ENCODE assay signal across 2 cellular contexts in the genomic region with DNA sequence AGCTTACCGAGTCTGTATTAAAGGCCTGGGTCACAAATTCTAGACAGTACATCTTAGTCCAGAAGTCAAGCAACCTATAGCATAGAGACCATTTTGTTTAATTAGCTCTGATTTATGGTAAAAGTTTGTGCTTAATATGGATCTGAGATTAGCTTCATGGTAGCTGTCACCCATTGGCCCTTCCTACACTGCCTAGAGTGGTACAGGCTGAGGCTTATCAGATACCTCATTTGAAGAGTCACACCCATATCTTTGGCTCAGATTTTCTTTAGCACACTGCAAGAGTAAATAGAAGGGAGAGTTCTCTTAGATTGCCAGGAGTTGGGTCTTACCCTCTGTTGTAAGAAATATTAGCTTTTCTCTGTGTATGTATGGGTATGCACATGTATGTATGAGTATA.
TF ChIP-seq lines count a peak whose summit lies in the region.

No MANE protein-coding gene starts in this region.

TF ChIP-seq in GM23338, 12 proteins besides CTCF, POLR2A, EP300 and RAD21:
- TF ChIP-seq ZNF331 (CRISPR knock-in tag; IDR thresholded peaks at IDR 0.05; ENCODE audit: low read depth) (no peak), POLR2AphosphoS5 (IDR thresholded peaks at IDR 0.05; ENCODE audit: low read depth) (no peak), EZH2phosphoT487 (IDR thresholded peaks at IDR 0.05; ENCODE audit: unreplicated experiment) (no peak), CREB1 (CRISPR knock-in tag; IDR thresholded peaks at IDR 0.05; ENCODE audit: low read depth) (no peak), ZNF114 (CRISPR knock-in tag; IDR thresholded peaks at IDR 0.05) (no peak), JUNB (IDR thresholded peaks at IDR 0.05; ENCODE audit: unreplicated experiment) (no peak)
- TF ChIP-seq, protein P1, sequence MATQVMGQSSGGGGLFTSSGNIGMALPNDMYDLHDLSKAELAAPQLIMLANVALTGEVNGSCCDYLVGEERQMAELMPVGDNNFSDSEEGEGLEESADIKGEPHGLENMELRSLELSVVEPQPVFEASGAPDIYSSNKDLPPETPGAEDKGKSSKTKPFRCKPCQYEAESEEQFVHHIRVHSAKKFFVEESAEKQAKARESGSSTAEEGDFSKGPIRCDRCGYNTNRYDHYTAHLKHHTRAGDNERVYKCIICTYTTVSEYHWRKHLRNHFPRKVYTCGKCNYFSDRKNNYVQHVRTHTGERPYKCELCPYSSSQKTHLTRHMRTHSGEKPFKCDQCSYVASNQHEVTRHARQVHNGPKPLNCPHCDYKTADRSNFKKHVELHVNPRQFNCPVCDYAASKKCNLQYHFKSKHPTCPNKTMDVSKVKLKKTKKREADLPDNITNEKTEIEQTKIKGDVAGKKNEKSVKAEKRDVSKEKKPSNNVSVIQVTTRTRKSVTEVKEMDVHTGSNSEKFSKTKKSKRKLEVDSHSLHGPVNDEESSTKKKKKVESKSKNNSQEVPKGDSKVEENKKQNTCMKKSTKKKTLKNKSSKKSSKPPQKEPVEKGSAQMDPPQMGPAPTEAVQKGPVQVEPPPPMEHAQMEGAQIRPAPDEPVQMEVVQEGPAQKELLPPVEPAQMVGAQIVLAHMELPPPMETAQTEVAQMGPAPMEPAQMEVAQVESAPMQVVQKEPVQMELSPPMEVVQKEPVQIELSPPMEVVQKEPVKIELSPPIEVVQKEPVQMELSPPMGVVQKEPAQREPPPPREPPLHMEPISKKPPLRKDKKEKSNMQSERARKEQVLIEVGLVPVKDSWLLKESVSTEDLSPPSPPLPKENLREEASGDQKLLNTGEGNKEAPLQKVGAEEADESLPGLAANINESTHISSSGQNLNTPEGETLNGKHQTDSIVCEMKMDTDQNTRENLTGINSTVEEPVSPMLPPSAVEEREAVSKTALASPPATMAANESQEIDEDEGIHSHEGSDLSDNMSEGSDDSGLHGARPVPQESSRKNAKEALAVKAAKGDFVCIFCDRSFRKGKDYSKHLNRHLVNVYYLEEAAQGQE (IDR thresholded peaks at IDR 0.05; ENCODE audit: unreplicated experiment), result no peak
- TF ChIP-seq, protein P2, sequence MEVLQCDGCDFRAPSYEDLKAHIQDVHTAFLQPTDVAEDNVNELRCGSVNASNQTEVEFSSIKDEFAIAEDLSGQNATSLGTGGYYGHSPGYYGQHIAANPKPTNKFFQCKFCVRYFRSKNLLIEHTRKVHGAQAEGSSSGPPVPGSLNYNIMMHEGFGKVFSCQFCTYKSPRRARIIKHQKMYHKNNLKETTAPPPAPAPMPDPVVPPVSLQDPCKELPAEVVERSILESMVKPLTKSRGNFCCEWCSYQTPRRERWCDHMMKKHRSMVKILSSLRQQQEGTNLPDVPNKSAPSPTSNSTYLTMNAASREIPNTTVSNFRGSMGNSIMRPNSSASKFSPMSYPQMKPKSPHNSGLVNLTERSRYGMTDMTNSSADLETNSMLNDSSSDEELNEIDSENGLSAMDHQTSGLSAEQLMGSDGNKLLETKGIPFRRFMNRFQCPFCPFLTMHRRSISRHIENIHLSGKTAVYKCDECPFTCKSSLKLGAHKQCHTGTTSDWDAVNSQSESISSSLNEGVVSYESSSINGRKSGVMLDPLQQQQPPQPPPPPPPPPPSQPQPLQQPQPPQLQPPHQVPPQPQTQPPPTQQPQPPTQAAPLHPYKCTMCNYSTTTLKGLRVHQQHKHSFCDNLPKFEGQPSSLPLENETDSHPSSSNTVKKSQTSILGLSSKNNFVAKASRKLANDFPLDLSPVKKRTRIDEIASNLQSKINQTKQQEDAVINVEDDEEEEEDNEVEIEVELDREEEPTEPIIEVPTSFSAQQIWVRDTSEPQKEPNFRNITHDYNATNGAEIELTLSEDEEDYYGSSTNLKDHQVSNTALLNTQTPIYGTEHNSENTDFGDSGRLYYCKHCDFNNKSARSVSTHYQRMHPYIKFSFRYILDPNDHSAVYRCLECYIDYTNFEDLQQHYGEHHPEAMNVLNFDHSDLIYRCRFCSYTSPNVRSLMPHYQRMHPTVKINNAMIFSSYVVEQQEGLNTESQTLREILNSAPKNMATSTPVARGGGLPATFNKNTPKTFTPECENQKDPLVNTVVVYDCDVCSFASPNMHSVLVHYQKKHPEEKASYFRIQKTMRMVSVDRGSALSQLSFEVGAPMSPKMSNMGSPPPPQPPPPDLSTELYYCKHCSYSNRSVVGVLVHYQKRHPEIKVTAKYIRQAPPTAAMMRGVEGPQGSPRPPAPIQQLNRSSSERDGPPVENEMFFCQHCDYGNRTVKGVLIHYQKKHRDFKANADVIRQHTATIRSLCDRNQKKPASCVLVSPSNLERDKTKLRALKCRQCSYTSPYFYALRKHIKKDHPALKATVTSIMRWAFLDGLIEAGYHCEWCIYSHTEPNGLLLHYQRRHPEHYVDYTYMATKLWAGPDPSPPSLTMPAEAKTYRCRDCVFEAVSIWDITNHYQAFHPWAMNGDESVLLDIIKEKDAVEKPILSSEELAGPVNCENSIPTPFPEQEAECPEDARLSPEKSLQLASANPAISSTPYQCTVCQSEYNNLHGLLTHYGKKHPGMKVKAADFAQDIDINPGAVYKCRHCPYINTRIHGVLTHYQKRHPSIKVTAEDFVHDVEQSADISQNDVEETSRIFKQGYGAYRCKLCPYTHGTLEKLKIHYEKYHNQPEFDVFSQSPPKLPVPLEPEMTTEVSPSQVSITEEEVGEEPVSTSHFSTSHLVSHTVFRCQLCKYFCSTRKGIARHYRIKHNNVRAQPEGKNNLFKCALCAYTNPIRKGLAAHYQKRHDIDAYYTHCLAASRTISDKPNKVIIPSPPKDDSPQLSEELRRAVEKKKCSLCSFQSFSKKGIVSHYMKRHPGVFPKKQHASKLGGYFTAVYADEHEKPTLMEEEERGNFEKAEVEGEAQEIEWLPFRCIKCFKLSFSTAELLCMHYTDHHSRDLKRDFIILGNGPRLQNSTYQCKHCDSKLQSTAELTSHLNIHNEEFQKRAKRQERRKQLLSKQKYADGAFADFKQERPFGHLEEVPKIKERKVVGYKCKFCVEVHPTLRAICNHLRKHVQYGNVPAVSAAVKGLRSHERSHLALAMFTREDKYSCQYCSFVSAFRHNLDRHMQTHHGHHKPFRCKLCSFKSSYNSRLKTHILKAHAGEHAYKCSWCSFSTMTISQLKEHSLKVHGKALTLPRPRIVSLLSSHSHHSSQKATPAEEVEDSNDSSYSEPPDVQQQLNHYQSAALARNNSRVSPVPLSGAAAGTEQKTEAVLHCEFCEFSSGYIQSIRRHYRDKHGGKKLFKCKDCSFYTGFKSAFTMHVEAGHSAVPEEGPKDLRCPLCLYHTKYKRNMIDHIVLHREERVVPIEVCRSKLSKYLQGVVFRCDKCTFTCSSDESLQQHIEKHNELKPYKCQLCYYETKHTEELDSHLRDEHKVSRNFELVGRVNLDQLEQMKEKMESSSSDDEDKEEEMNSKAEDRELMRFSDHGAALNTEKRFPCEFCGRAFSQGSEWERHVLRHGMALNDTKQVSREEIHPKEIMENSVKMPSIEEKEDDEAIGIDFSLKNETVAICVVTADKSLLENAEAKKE (CRISPR knock-in tag; IDR thresholded peaks at IDR 0.05), result no peak

TF ChIP-seq in H1, 55 proteins besides CTCF, POLR2A, EP300 and RAD21:
- TF ChIP-seq HDAC6 (IDR thresholded peaks at IDR 0.05; ENCODE audit: low read depth, low read length), result no peak
- TF ChIP-seq SP2 (IDR thresholded peaks at IDR 0.05; ENCODE audit: low read length), result no peak
- no peak for TF ChIP-seq SP4 (IDR thresholded peaks at IDR 0.05; ENCODE audit: low read length)
- TF ChIP-seq GTF2F1 (IDR thresholded peaks at IDR 0.05; ENCODE audit: borderline replicate concordance, low read depth, low read length), result no peak
- no peak for TF ChIP-seq SIRT6 (IDR thresholded peaks at IDR 0.05; ENCODE audit: low read length)
- no peak for TF ChIP-seq BCL11A (IDR thresholded peaks at IDR 0.05; ENCODE audit: low read depth in 2 of 2, low read length in 2 of 2)
- no peak for TF ChIP-seq SUZ12 (IDR thresholded peaks at IDR 0.05; ENCODE audit: low read length)
- no peak for TF ChIP-seq ZNF274 (IDR thresholded peaks at IDR 0.05; ENCODE audit: borderline replicate concordance, extremely low read depth, low read length)
- TF ChIP-seq TEAD4 (IDR thresholded peaks at IDR 0.05; ENCODE audit: low read depth, low read length), result no peak
- TF ChIP-seq, protein P3, sequence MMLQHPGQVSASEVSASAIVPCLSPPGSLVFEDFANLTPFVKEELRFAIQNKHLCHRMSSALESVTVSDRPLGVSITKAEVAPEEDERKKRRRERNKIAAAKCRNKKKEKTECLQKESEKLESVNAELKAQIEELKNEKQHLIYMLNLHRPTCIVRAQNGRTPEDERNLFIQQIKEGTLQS (IDR thresholded peaks at IDR 0.05; ENCODE audit: insufficient read depth, low read depth, low read length), result no peak
- no peak for TF ChIP-seq KDM1A (IDR thresholded peaks at IDR 0.05; ENCODE audit: borderline replicate concordance, low read length)
- no peak for TF ChIP-seq SIN3A (conservative IDR thresholded peaks at IDR 0.05 in 1 of 2, IDR thresholded peaks at IDR 0.05 in 1 of 2; ENCODE audit: low read depth in 1 of 2, low read length in 2 of 2)
- no peak for TF ChIP-seq EZH2 (IDR thresholded peaks at IDR 0.05; ENCODE audit: low read depth, low read length, severe bottlenecking)
- TF ChIP-seq GABPA (IDR thresholded peaks at IDR 0.05; ENCODE audit: borderline replicate concordance, insufficient read depth, low read length), result no peak
- TF ChIP-seq, protein P4, sequence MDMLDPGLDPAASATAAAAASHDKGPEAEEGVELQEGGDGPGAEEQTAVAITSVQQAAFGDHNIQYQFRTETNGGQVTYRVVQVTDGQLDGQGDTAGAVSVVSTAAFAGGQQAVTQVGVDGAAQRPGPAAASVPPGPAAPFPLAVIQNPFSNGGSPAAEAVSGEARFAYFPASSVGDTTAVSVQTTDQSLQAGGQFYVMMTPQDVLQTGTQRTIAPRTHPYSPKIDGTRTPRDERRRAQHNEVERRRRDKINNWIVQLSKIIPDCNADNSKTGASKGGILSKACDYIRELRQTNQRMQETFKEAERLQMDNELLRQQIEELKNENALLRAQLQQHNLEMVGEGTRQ (IDR thresholded peaks at IDR 0.05; ENCODE audit: low read length), result no peak
- no peak for TF ChIP-seq SRF (IDR thresholded peaks at IDR 0.05; ENCODE audit: low read depth, low read length)
- TF ChIP-seq TBP (IDR thresholded peaks at IDR 0.05; ENCODE audit: low read depth, low read length), result no peak
- TF ChIP-seq CBX5 (IDR thresholded peaks at IDR 0.05; ENCODE audit: low read depth, low read length), result no peak
